Comparison of ENCODE assay signal across 1 cellular context in genomic region chr1:21299780-21300395, GRCh38.
A peak's percentile ranks its signal among the peaks of the same experiment; 100 is the strongest.
TF ChIP-seq lines count a peak whose summit lies in the region.

No MANE protein-coding gene starts in this region.

TF ChIP-seq in K562, 482 proteins besides CTCF, POLR2A, EP300 and RAD21 (continued from another document):
- peak; percentile 75 for TF ChIP-seq ZBTB40 (IDR thresholded peaks at IDR 0.05)
- TF ChIP-seq ZBTB40 (CRISPR knock-in tag; IDR thresholded peaks at IDR 0.05): no peak
